Comparison of ENCODE assay signal across 22 cellular contexts in the genomic region with DNA sequence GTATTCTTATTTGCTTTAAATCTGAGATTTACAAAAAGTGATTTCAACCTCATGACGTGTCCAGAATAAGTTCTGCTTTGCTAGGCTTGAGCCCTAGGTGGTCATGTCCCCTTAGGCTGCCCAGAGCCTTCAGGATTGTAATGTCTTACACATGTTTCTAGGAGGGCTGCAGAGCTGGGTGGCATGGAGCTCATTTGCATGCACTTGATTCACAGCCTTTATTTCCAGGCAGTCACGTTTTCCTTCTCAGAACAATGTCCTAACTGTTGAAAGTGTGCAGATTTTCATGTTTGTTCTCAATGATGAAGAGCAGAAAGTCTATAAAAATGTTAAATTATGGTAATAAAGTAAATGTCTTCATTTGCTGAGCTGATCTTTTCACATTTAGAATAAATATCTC.
"Had no signal": no experiment of that assay in that cellular context is flagged by ENCODE, and none has a peak within 500 bp of the region (broad histone marks: within the 10 kb centered on the region; RNA-seq: fewer than 3 reads in every experiment).

No MANE protein-coding gene starts in this region.

- H3K4me3 Mint-ChIP-seq: activated CD4-positive, alpha-beta memory T cell treated with anti-CD3 and anti-CD28 coated beads, Interleukin-2, amount 10 ng/mL, durations not matched to agents 7 days and 5 days; activated CD4-positive, alpha-beta T cell treated with anti-CD3 and anti-CD28 coated beads for 36 hours; activated naive CD4-positive, alpha-beta T cell treated with anti-CD3 and anti-CD28 coated beads, Interleukin-2, amount 10 ng/mL, durations not matched to agents 7 days and 5 days; activated naive CD8-positive, alpha-beta T cell treated with anti-CD3 and anti-CD28 coated beads, Interleukin-2, amount 10 ng/mL, durations not matched to agents 7 days and 5 days had no signal

- DNase-seq: activated CD4-positive, alpha-beta memory T cell treated with anti-CD3 and anti-CD28 coated beads, Interleukin-2, amount 10 ng/mL, durations not matched to agents 7 days and 5 days; activated CD4-positive, alpha-beta T cell treated with anti-CD3 and anti-CD28 coated beads for 36 hours; activated CD4-positive, alpha-beta T cell treated with anti-CD3 and anti-CD28 coated beads, Interleukin-2, amount 50 U/mL, for 1 hour; activated gamma-delta T cell treated with Interleukin-2 at 50 U/mL for 16 hours; activated naive CD4-positive, alpha-beta T cell treated with anti-CD3 and anti-CD28 coated beads, Interleukin-2, amount 10 ng/mL, durations not matched to agents 7 days and 5 days; activated naive CD8-positive, alpha-beta T cell treated with anti-CD3 and anti-CD28 coated beads, Interleukin-2, amount 10 ng/mL, durations not matched to agents 7 days and 5 days; activated T-cell treated with anti-CD3 and anti-CD28 coated beads for 4 hours; activated T-cell treated with anti-CD3 and anti-CD28 coated beads, Interleukin-2, amount 50 U/mL, for 48 hours; adrenal gland; MG63; MV-4-11; NCI-H1105; NCI-H1436; NCI-H187; NCI-H2081; NCI-H226; NCI-H510A; Peyer's patch; SHP77; T-helper 1 cell; WERI-Rb-1 had no signal

- H3K9me3 Mint-ChIP-seq: activated naive CD4-positive, alpha-beta T cell treated with anti-CD3 and anti-CD28 coated beads, Interleukin-2, amount 10 ng/mL, durations not matched to agents 7 days and 5 days; activated T-helper 2 cell treated with anti-CD3 and anti-CD28 coated beads, Interferon-gamma antibody, Interleukin-2, Interleukin-4, amounts not matched to agents 10 μg/mL and 5 μg/mL and 100 μg/mL, durations not matched to agents 14 hours and 24 hours and 36 hours had no signal

- ATAC-seq: activated CD4-positive, alpha-beta T cell treated with anti-CD3 and anti-CD28 coated beads for 36 hours had no signal

- H3K27me3 Mint-ChIP-seq: activated CD4-positive, alpha-beta memory T cell treated with anti-CD3 and anti-CD28 coated beads, Interleukin-2, amount 10 ng/mL, durations not matched to agents 7 days and 5 days; activated CD4-positive, alpha-beta T cell treated with anti-CD3 and anti-CD28 coated beads for 36 hours; activated naive CD4-positive, alpha-beta T cell treated with anti-CD3 and anti-CD28 coated beads, Interleukin-2, amount 10 ng/mL, durations not matched to agents 7 days and 5 days; activated naive CD8-positive, alpha-beta T cell treated with anti-CD3 and anti-CD28 coated beads, Interleukin-2, amount 10 ng/mL, durations not matched to agents 7 days and 5 days had no signal

- H3K4me1 Mint-ChIP-seq: activated CD4-positive, alpha-beta memory T cell treated with anti-CD3 and anti-CD28 coated beads, Interleukin-2, amount 10 ng/mL, durations not matched to agents 7 days and 5 days; activated CD4-positive, alpha-beta T cell treated with anti-CD3 and anti-CD28 coated beads for 36 hours; activated naive CD4-positive, alpha-beta T cell treated with anti-CD3 and anti-CD28 coated beads, Interleukin-2, amount 10 ng/mL, durations not matched to agents 7 days and 5 days; activated naive CD8-positive, alpha-beta T cell treated with anti-CD3 and anti-CD28 coated beads, Interleukin-2, amount 10 ng/mL, durations not matched to agents 7 days and 5 days had no signal

- H3K27ac Mint-ChIP-seq: activated CD4-positive, alpha-beta memory T cell treated with anti-CD3 and anti-CD28 coated beads, Interleukin-2, amount 10 ng/mL, durations not matched to agents 7 days and 5 days; activated CD4-positive, alpha-beta T cell treated with anti-CD3 and anti-CD28 coated beads for 36 hours; activated naive CD4-positive, alpha-beta T cell treated with anti-CD3 and anti-CD28 coated beads, Interleukin-2, amount 10 ng/mL, durations not matched to agents 7 days and 5 days; activated naive CD8-positive, alpha-beta T cell treated with anti-CD3 and anti-CD28 coated beads, Interleukin-2, amount 10 ng/mL, durations not matched to agents 7 days and 5 days; activated T-helper 2 cell treated with anti-CD3 and anti-CD28 coated beads, Interferon-gamma antibody, Interleukin-2, Interleukin-4, amounts not matched to agents 10 μg/mL and 5 μg/mL and 100 μg/mL, durations not matched to agents 14 hours and 24 hours and 36 hours had no signal
